8 cellular contexts compared by ENCODE assay signal in the genomic region with DNA sequence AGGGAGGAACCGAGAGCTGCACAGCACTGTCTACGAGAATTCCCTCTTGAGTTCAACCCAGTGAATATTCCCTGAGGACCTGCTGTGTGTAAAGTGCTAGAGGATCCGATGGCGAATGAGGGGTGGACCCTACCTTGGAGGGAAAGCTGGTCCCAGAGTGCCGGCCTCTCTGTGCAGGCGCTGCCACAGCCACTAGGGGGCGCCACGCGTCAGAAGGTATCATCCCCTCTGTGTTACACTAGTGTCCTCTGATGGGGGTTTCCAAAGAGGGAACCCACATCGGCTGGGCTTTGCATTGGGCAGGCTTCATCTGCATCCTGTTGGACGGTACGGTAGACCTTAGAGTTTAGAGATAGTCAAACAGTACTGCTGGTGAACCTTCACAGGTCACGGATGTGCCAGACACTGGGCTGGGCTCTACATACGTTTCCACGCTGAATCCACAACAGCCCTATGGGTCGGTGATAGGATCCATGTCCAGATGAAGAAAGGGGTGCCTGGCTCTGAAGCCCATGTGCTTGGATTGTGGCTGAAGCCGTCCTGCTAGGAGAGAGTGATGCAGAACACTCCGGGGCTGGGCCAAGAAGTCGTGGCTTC. TPM values are rescaled to one million over a fixed set of nuclear protein-coding genes. Genes with fewer than 3 reads are reported as not detected.
A peak's percentile ranks its signal among the peaks of the same experiment; 100 is the strongest.
DNase-seq lines count a peak whose midpoint lies in the region; ATAC-seq and TF ChIP-seq lines count a peak whose summit lies in the region.

No MANE protein-coding gene starts in this region.

- peak overlapping the region; percentile 1 for H3K27ac Mint-ChIP-seq in stimulated activated memory B cell treated with anti-CD40 and anti-IgM and Interleukin-4, amounts not matched to agents 10 μg/mL and 1 μg/mL and 100 μg/mL, for 72 hours

- H3K4me3 ChIP-seq in GM06990 (replicated peaks; ENCODE audit: low read depth, low read length) (no peak overlapping the region), coronary artery (no peak overlapping the region)

- peaks cover 4% of the 10 kb centered on the region for H3K4me1 Mint-ChIP-seq in stimulated activated memory B cell treated with anti-CD40 and anti-IgM and Interleukin-4, amounts not matched to agents 10 μg/mL and 1 μg/mL and 100 μg/mL, for 72 hours

- H3K27ac ChIP-seq in coronary artery: no peak overlapping the region

- H3K27me3 Mint-ChIP-seq in stimulated activated memory B cell treated with anti-CD40 and anti-IgM and Interleukin-4, amounts not matched to agents 10 μg/mL and 1 μg/mL and 100 μg/mL, for 72 hours: no peaks in the 10 kb centered on the region

- DNase-seq in GM06990 (ENCODE audit: extremely low read depth, insufficient read length): no peak
- peak in 49 of 76 experiments; percentile 3 to 51 (median 26) for DNase-seq in HUDEP-2 (lab: John Stamatoyannopoulos, UW; ENCODE audit: unreplicated experiment in 76 of 76)
- DNase-seq in activated CD4-positive, alpha-beta T cell treated with anti-CD3 and anti-CD28 coated beads for 48 hours: peak; percentile 84
- no peak for DNase-seq in coronary artery (ENCODE audit: low spot score)
- peak; percentile 7 for DNase-seq in myocyte (ENCODE audit: low read depth)
- DNase-seq in NCI-H1092 treated with DMSO at 0.1 percent for 48 hours (lab: John Stamatoyannopoulos, UW): no peak
- no peak for DNase-seq in middle frontal gyrus (ENCODE audit: extremely low spot score, low spot score)

- peaks cover 61% of the 10 kb centered on the region for H3K36me3 ChIP-seq in GM06990 (ENCODE audit: control insufficient read depth, insufficient read depth, low read length)

- H3K27me3 ChIP-seq in GM06990 (replicated peaks; ENCODE audit: control insufficient read depth, insufficient read depth, low read length): no peaks in the 10 kb centered on the region

- no peaks in the 10 kb centered on the region for H3K9me3 Mint-ChIP-seq in stimulated activated memory B cell treated with anti-CD40 and anti-IgM and Interleukin-4, amounts not matched to agents 10 μg/mL and 1 μg/mL and 100 μg/mL, for 72 hours

- ATAC-seq in stimulated activated memory B cell treated with anti-CD40 and anti-IgM and Interleukin-4, amounts not matched to agents 10 μg/mL and 1 μg/mL and 100 μg/mL, for 72 hours: peak; percentile 74

- H3K36me3 Mint-ChIP-seq in stimulated activated memory B cell treated with anti-CD40 and anti-IgM and Interleukin-4, amounts not matched to agents 10 μg/mL and 1 μg/mL and 100 μg/mL, for 72 hours: peaks cover 54% of the 10 kb centered on the region

- no peak overlapping the region for H3K4me3 Mint-ChIP-seq in stimulated activated memory B cell treated with anti-CD40 and anti-IgM and Interleukin-4, amounts not matched to agents 10 μg/mL and 1 μg/mL and 100 μg/mL, for 72 hours

- TF ChIP-seq CTCF in GM06990 (IDR thresholded peaks at IDR 0.05; ENCODE audit: insufficient read depth, low read length, poor library complexity, severe bottlenecking) (peak; percentile 96), coronary artery (IDR thresholded peaks at IDR 0.05) (peak; percentile 58)

RNA-seq across cellular contexts. Expression of a gene that starts 39.0 kb away (rescaled TPM):
- 49.4 and 52.4 TPM in 2 replicates for total RNA-seq in myocyte
- polyA plus RNA-seq in myocyte (2012): 35.7 TPM

RNA-seq across cellular contexts. Expression of a gene that starts 39.1 kb away (rescaled TPM):
- total RNA-seq in myocyte: 56.5 and 69.1 TPM in 2 replicates
- 50.0 TPM for polyA plus RNA-seq in myocyte (2012)

Comparison
In these comparisons a context has a peak if more than half of its experiments do, and no peak if none do; other contexts are left out.
1. DNase-seq: peak in HUDEP-2 (49 of 76), activated CD4-positive, alpha-beta T cell treated with anti-CD3 and anti-CD28 coated beads for 48 hours (single experiment) and myocyte (single experiment); none in GM06990 (single experiment), coronary artery (single experiment), NCI-H1092 treated with DMSO at 0.1 percent for 48 hours (single experiment) and middle frontal gyrus (single experiment).